Comparison of ENCODE assay signal across 8 cellular contexts in the genomic region with DNA sequence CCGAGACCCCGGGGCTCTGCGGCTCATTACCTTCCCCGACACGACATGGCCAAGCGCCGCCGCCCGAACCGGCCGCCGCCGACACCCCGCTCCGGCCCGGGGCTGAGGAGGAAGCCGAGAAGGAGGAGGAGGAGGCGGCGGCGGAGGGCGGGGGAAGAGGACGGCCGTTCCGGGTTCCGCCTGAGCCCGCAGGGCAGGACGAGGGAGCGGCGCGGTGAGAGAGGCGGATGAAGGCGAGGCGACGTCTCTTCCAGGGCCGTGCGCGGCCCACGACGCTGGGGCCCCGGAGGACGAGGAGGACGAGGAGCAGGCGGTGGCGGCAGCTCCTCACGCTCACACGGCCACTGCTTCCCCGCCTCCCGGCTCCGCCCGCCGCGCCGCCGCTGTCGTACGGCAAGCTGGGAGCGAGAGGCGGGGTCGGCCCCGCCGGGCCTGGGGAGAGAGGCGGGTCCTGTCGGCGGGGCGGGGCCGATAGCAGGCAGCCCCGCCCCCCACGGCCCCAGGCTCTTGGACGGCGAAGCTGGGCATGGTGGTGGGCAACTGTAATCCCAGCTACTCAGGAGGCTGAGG. TPM values are rescaled to one million over a fixed set of nuclear protein-coding genes. Genes with fewer than 3 reads are reported as not detected.
DNase-seq lines count a peak whose midpoint lies in the region; ATAC-seq and TF ChIP-seq lines count a peak whose summit lies in the region.
"Not testable (repeated sequence)": the region's sequence is repeated elsewhere in the genome, so short reads cannot be mapped to it uniquely, and the experiment has no call there.

No MANE protein-coding gene starts in this region.

- intact Hi-C loops in right cardiac atrium (cut with DNase I): not testable (repeated sequence)

- not testable (repeated sequence) for H3K9me3 ChIP-seq in right cardiac atrium (ENCODE audit: control insufficient read depth, low read length)

- under 1% methylated on average over 70 of the region's 70 CpGs for WGBS in right cardiac atrium
- WGBS in urinary bladder: under 1% methylated on average over 70 of the region's 70 CpGs

- peak; percentile 59 for TF ChIP-seq POLR2A in GM15510 (IDR thresholded peaks at IDR 0.05; ENCODE audit: borderline replicate concordance, extremely low read depth, insufficient read length)

- DNase-seq in NCI-H187 (lab: John Stamatoyannopoulos, UW) (peak; percentile 40 to 47), T-helper 9 cell (peak; percentile 72), anterior cingulate cortex (lab: John Stamatoyannopoulos, UW) (peak in 54 of 58 donors; percentile 27 to 86 (median 70)), right cardiac atrium (peak; percentile 90 to 97 (median 95)), putamen (ENCODE audit: low spot score) (peak; percentile 80)

- ATAC-seq in HG02943 (IDR thresholded peaks at IDR 0.05; ENCODE audit: low read depth, unreplicated experiment) (peak; percentile 82), right cardiac atrium (peak; percentile 96)

- H3K4me3 ChIP-seq in right cardiac atrium (ENCODE audit: low read length) (peak overlapping the region; percentile 60), urinary bladder (ENCODE audit: low read depth, low read length) (peak overlapping the region; percentile 80)

- H3K27me3 ChIP-seq in right cardiac atrium (ENCODE audit: control insufficient read depth, insufficient read depth): not testable (repeated sequence)

- H3K36me3 ChIP-seq in urinary bladder (ENCODE audit: insufficient read depth): not testable (repeated sequence)

- H3K4me1 ChIP-seq in right cardiac atrium (ENCODE audit: control insufficient read depth, insufficient read depth, low read length); urinary bladder (ENCODE audit: insufficient read depth): not testable (repeated sequence)

- H3K27ac ChIP-seq in right cardiac atrium (ENCODE audit: low read length) (peak overlapping the region; percentile 93), urinary bladder (ENCODE audit: low read depth) (peak overlapping the region; percentile 99)

RNA-seq across cellular contexts. Expression of gene CD2BP2, which starts 20.0 kb away (rescaled TPM):
- total RNA-seq in right cardiac atrium: 10 to 100 TPM; 43.0 to 50.9 (median 45.1) TPM
- 31.8 TPM for polyA plus RNA-seq in right cardiac atrium
- total RNA-seq in urinary bladder: 20.0 TPM
- 50.2 TPM for polyA plus RNA-seq in urinary bladder

RNA-seq across cellular contexts. Expression of gene TBC1D10B, which starts 35.2 kb away (rescaled TPM):
- total RNA-seq in right cardiac atrium: 10 to 100 TPM; 23.4 to 27.7 (median 25.4) TPM
- polyA plus RNA-seq in right cardiac atrium: 19.1 TPM
- 18.9 TPM for total RNA-seq in urinary bladder
- 29.5 TPM for polyA plus RNA-seq in urinary bladder

RNA-seq across cellular contexts. Expression of gene MYL11, which starts 39.5 kb away (rescaled TPM):
- total RNA-seq in right cardiac atrium (under 1 TPM in 2 of 4 donors, not detected in 2; 0.35 to 0.94 TPM), urinary bladder (165 TPM)
- polyA plus RNA-seq in right cardiac atrium (0.86 TPM), urinary bladder (1.4 TPM)

RNA-seq across cellular contexts. Expression of gene SEPTIN1, which starts 47.2 kb away (rescaled TPM):
- total RNA-seq in right cardiac atrium: 1 to 10 TPM; 1.1 to 3.6 (median 2.7) TPM
- 1.6 TPM for polyA plus RNA-seq in right cardiac atrium
- total RNA-seq in urinary bladder: 0.37 TPM
- 3.5 TPM for polyA plus RNA-seq in urinary bladder

Comparison
In these comparisons a context has a peak if more than half of its experiments do, and no peak if none do; other contexts are left out.
1. Peak in every context shown above with its lines: DNase-seq, ATAC-seq, H3K4me3 ChIP-seq and H3K27ac ChIP-seq.
2. DNase-seq: peak in every context shown above with its lines; median percentile 95 in right cardiac atrium; 80 in putamen; 72 in T-helper 9 cell; 70 in anterior cingulate cortex; 44 in NCI-H187.
3. RNA of gene MYL11, which starts 39.5 kb away (total RNA-seq): 165 TPM in urinary bladder (single experiment); 0.35 to 0.94 TPM in right cardiac atrium; every median in the first group is over 10 times any median in the second.